Comparison of ENCODE assay signal across 9 cellular contexts in the genomic region with DNA sequence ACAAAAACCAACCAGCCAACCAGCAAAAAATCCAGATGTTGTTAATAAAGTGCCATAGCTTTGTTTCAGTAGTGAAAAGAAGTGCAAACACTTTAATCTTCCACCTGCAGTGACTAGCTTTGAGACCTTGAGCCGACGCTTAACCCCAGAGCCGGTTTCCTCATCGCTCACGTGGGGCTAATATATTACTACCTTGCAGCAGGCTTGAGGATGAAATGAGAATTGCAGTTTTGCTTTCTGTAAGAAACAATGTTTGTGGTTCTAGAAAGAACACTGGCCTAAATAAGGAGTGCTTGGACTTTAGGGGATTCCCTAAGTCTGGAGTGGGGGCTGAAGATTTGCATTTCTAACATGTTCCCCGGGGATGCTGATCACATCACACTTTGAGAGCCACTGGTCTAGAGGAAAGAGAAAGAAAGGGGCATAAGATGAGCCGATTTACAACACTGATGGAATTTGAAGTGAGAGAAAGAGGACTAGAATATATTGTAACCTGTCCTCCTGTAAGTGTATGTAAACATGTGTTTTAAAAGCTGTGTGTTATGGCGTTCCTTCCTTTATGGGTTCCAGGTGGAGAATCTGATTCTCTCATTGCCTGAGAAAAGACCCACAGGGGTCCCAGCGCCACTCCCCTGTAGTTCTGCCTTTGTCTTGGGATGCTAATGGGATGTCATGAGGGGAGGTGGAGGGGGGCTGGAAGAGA. TPM values are rescaled to one million over a fixed set of nuclear protein-coding genes. Genes with fewer than 3 reads are reported as not detected.
DNase-seq lines count a peak whose midpoint lies in the region; ATAC-seq and TF ChIP-seq lines count a peak whose summit lies in the region.
"Had no signal": no experiment of that assay in that cellular context is flagged by ENCODE, and none has a peak within 500 bp of the region (broad histone marks: within the 10 kb centered on the region; RNA-seq: fewer than 3 reads in every experiment).

No MANE protein-coding gene starts in this region.

- TF ChIP-seq POLR2A in erythroblast (IDR thresholded peaks at IDR 0.05; ENCODE audit: low read length) (no peak), vagina (IDR thresholded peaks at IDR 0.05) (no peak)

- H3K4me3 ChIP-seq in GM23338 (peak overlapping the region; percentile 68), vagina (peak overlapping the region; percentile 55 to 86)

- H3K4me2 ChIP-seq in GM23338 = peak overlapping the region; percentile 72

- intact Hi-C loops in vagina (cut with DNase I) = loop anchor here (5.0 kb wide), 1 partner anchor 94 kb away; a partner anchor contains a TSS

- peaks cover 72% of the 10 kb centered on the region for H3K79me2 ChIP-seq in GM23338 (replicated peaks; ENCODE audit: insufficient read depth)

- peaks cover 9% of the 10 kb centered on the region for H3F3A ChIP-seq in GM23338 (replicated peaks; ENCODE audit: low read depth)

- H3K27ac ChIP-seq in GM23338 (ENCODE audit: low read depth) = peak overlapping the region; percentile 96
- H3K27ac ChIP-seq in vagina = peak overlapping the region; percentile 90
- H3K27ac ChIP-seq: 22Rv1 had no signal

- DNase-seq in DMS 273 (lab: John Stamatoyannopoulos, UW; ENCODE audit: unreplicated experiment) (peak; percentile 73), DMS 273 treated with DMSO at 0.1 percent for 48 hours (lab: John Stamatoyannopoulos, UW) (no peak), GM23338 (ENCODE audit: low spot score) (peak; percentile 95), Kasumi-1 (lab: John Stamatoyannopoulos, UW) (peak; percentile 8 to 26), erythroblast (lab: John Stamatoyannopoulos, UW) (peak; percentile 31 to 36), naive B cell (peak; percentile 27), vagina (ENCODE audit: extremely low spot score in 2 of 2) (no peak)
- DNase-seq in activated CD4-positive, alpha-beta T cell treated with anti-CD3 and anti-CD28 coated beads for 4 hours = peak; percentile 12 to 21

- H3K9me3 Mint-ChIP-seq in GM23338 = no peaks in the 10 kb centered on the region
- peaks cover 3 to 22% (median 7%) of the 10 kb centered on the region in 7 donors for H3K9me3 Mint-ChIP-seq in naive B cell

- H3K4me1 ChIP-seq in GM23338 (ENCODE audit: insufficient read depth) = peaks cover 49% of the 10 kb centered on the region
- H3K4me1 ChIP-seq in vagina = peaks cover 23% of the 10 kb centered on the region

- TF ChIP-seq CTCF in GM23338 (conservative IDR thresholded peaks at IDR 0.05; ENCODE audit: low read depth in 2 of 2) (no peak; a peak in 1 of 4 replicates), vagina (IDR thresholded peaks at IDR 0.05) (peak in 1 of 3 experiments; percentile 18)

- H3K27ac Mint-ChIP-seq in GM23338 (peak overlapping the region; percentile 96), naive B cell (peak overlapping the region in 3 of 6 donors; percentile 12 to 89 (median 76))

- ATAC-seq in GM23338 = peak; percentile 72
- ATAC-seq in naive B cell (ENCODE audit: low read depth in 2 of 2) = peak; percentile 77 to 84

- H3K36me3 Mint-ChIP-seq in GM23338 (ENCODE audit: low read depth) = peaks cover 49% of the 10 kb centered on the region
- H3K36me3 Mint-ChIP-seq in naive B cell = peaks cover 5 to 8% of the 10 kb centered on the region in 2 donors

- no peak overlapping the region for H2AFZ ChIP-seq in GM23338

- H3K36me3 ChIP-seq in GM23338 (ENCODE audit: insufficient read depth) (no peaks in the 10 kb centered on the region; the same call in 1 of the 2 replicates), vagina (no peaks in the 10 kb centered on the region)

- H4K20me1 ChIP-seq in GM23338 (replicated peaks; ENCODE audit: insufficient read depth) = peaks cover 7% of the 10 kb centered on the region; the same call in 1 of the 2 replicates

- H3K27me3 Mint-ChIP-seq in GM23338 (ENCODE audit: insufficient read depth, low read depth, poor library complexity) = peaks cover 17% of the 10 kb centered on the region
- peaks cover 64 to 85% (median 71%) of the 10 kb centered on the region in 3 donors for H3K27me3 Mint-ChIP-seq in naive B cell

- H3K9me3 ChIP-seq in vagina = no peaks in the 10 kb centered on the region

- peaks cover 55% of the 10 kb centered on the region for H3K4me1 Mint-ChIP-seq in GM23338
- H3K4me1 Mint-ChIP-seq in naive B cell = peaks cover 12 to 16% (median 15%) of the 10 kb centered on the region in 3 donors

- peak overlapping the region; percentile 86 for H3K4me3 Mint-ChIP-seq in GM23338
- H3K4me3 Mint-ChIP-seq in naive B cell = peak overlapping the region; percentile 76 to 92 (median 90)

- no peaks in the 10 kb centered on the region for H3K27me3 ChIP-seq in GM23338 (ENCODE audit: insufficient read depth)
- no peaks in the 10 kb centered on the region for H3K27me3 ChIP-seq in vagina

- no peaks in the 10 kb centered on the region for H3K9me2 ChIP-seq in GM23338 (ENCODE audit: insufficient read depth)

TF ChIP-seq in GM23338, 12 proteins besides CTCF, POLR2A, EP300 and RAD21:
- TF ChIP-seq POLR2AphosphoS5 (IDR thresholded peaks at IDR 0.05; ENCODE audit: low read depth) = peak; percentile 52
- TF ChIP-seq, protein P1, sequence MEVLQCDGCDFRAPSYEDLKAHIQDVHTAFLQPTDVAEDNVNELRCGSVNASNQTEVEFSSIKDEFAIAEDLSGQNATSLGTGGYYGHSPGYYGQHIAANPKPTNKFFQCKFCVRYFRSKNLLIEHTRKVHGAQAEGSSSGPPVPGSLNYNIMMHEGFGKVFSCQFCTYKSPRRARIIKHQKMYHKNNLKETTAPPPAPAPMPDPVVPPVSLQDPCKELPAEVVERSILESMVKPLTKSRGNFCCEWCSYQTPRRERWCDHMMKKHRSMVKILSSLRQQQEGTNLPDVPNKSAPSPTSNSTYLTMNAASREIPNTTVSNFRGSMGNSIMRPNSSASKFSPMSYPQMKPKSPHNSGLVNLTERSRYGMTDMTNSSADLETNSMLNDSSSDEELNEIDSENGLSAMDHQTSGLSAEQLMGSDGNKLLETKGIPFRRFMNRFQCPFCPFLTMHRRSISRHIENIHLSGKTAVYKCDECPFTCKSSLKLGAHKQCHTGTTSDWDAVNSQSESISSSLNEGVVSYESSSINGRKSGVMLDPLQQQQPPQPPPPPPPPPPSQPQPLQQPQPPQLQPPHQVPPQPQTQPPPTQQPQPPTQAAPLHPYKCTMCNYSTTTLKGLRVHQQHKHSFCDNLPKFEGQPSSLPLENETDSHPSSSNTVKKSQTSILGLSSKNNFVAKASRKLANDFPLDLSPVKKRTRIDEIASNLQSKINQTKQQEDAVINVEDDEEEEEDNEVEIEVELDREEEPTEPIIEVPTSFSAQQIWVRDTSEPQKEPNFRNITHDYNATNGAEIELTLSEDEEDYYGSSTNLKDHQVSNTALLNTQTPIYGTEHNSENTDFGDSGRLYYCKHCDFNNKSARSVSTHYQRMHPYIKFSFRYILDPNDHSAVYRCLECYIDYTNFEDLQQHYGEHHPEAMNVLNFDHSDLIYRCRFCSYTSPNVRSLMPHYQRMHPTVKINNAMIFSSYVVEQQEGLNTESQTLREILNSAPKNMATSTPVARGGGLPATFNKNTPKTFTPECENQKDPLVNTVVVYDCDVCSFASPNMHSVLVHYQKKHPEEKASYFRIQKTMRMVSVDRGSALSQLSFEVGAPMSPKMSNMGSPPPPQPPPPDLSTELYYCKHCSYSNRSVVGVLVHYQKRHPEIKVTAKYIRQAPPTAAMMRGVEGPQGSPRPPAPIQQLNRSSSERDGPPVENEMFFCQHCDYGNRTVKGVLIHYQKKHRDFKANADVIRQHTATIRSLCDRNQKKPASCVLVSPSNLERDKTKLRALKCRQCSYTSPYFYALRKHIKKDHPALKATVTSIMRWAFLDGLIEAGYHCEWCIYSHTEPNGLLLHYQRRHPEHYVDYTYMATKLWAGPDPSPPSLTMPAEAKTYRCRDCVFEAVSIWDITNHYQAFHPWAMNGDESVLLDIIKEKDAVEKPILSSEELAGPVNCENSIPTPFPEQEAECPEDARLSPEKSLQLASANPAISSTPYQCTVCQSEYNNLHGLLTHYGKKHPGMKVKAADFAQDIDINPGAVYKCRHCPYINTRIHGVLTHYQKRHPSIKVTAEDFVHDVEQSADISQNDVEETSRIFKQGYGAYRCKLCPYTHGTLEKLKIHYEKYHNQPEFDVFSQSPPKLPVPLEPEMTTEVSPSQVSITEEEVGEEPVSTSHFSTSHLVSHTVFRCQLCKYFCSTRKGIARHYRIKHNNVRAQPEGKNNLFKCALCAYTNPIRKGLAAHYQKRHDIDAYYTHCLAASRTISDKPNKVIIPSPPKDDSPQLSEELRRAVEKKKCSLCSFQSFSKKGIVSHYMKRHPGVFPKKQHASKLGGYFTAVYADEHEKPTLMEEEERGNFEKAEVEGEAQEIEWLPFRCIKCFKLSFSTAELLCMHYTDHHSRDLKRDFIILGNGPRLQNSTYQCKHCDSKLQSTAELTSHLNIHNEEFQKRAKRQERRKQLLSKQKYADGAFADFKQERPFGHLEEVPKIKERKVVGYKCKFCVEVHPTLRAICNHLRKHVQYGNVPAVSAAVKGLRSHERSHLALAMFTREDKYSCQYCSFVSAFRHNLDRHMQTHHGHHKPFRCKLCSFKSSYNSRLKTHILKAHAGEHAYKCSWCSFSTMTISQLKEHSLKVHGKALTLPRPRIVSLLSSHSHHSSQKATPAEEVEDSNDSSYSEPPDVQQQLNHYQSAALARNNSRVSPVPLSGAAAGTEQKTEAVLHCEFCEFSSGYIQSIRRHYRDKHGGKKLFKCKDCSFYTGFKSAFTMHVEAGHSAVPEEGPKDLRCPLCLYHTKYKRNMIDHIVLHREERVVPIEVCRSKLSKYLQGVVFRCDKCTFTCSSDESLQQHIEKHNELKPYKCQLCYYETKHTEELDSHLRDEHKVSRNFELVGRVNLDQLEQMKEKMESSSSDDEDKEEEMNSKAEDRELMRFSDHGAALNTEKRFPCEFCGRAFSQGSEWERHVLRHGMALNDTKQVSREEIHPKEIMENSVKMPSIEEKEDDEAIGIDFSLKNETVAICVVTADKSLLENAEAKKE (CRISPR knock-in tag; IDR thresholded peaks at IDR 0.05) = no peak
- no peak for TF ChIP-seq ZNF331 (CRISPR knock-in tag; IDR thresholded peaks at IDR 0.05; ENCODE audit: low read depth)
- peak; percentile 81; the same call in 1 of the 2 replicates for TF ChIP-seq NANOG (IDR thresholded peaks at IDR 0.05; ENCODE audit: borderline replicate concordance)
TF ChIP-seq in GM23338: peak in this region for 2.

RNA-seq across cellular contexts. Expression of a gene that starts 1.4 kb away (rescaled TPM):
- total RNA-seq in GM23338 (2014; rRNA removed; shearing (Covaris generic)) = 84.4 and 96.0 TPM in 2 replicates
- polyA plus RNA-seq in GM23338 (2016; fragmentation: Nextera tagmentation; extraction: Ambion mirVana) (28.3 and 28.8 TPM in 2 replicates), naive B cell (ENCODE audit: low read depth in 6 of 6) (under 1 TPM in 3 of 6 donors, not detected in 3; 0.06 to 0.17 (median 0.08) TPM)
- total RNA-seq in vagina = 12.0 TPM

Comparison
In these comparisons a context has a peak if more than half of its experiments do, and no peak if none do; other contexts are left out.
1. DNase-seq: peak in DMS 273 (single experiment), GM23338 (single experiment), Kasumi-1 (2 of 2), activated CD4-positive, alpha-beta T cell treated with anti-CD3 and anti-CD28 coated beads for 4 hours (2 of 2), erythroblast (2 of 2) and naive B cell (single experiment); none in DMS 273 treated with DMSO at 0.1 percent for 48 hours (single experiment) and vagina (0 of 2).